9 cellular contexts compared by ENCODE assay signal in genomic region chr2:212536385-212537310, GRCh38. TPM values are rescaled to one million over a fixed set of nuclear protein-coding genes. Genes with fewer than 3 reads are reported as not detected.
DNase-seq lines count a peak whose midpoint lies in the region; ATAC-seq, FAIRE-seq and TF ChIP-seq lines count a peak whose summit lies in the region.
"Had no signal": no experiment of that assay in that cellular context is flagged by ENCODE, and none has a peak within 500 bp of the region (broad histone marks: within the 10 kb centered on the region; RNA-seq: fewer than 3 reads in every experiment).

No MANE protein-coding gene starts in this region.

- ATAC-seq in HG03159 (IDR thresholded peaks at IDR 0.05; ENCODE audit: unreplicated experiment) (no peak), HG03439 (IDR thresholded peaks at IDR 0.05; ENCODE audit: unreplicated experiment) (no peak)

- no peak overlapping the region for H3K56ac ChIP-seq in H1 (replicated peaks; ENCODE audit: insufficient read length, low read depth, low read length)

- TF ChIP-seq CTCF in C4-2B (conservative IDR thresholded peaks at IDR 0.05) = no peak
- TF ChIP-seq CTCF in H1 (IDR thresholded peaks at IDR 0.05; ENCODE audit: control extremely low read depth in 1 of 3, insufficient read depth in 1 of 3, low read depth in 1 of 3, low read length in 3 of 3) = no peak

- peak overlapping the region; percentile 36 for H3K27ac ChIP-seq in C4-2B
- no peak overlapping the region for H3K27ac ChIP-seq in H1 (ENCODE audit: low read depth, low read length)
- no peak overlapping the region for H3K27ac ChIP-seq in muscle layer of colon (ENCODE audit: low read depth, low read length)

- peaks cover 12% of the 10 kb centered on the region for H3K4me1 Mint-ChIP-seq in activated T-helper 2 cell treated with anti-CD3 and anti-CD28 coated beads, Interferon-gamma antibody, Interleukin-2, Interleukin-4, amounts not matched to agents 10 μg/mL and 5 μg/mL and 100 μg/mL, durations not matched to agents 14 hours and 24 hours and 36 hours (ENCODE audit: low read depth)

- 0 out of 2 replicates have a peak overlapping the region, but pooled peaks have one; percentile 20 for H2AFZ ChIP-seq in H1 (ENCODE audit: low read length)

- H3K27me3 ChIP-seq in H1 (replicated peaks in 1 of 4; ENCODE audit: control insufficient read depth in 3 of 4, extremely low read depth in 1 of 4, insufficient read depth in 3 of 4, low read length in 3 of 4) (peaks cover 14 to 39% (median 36%) of the 10 kb centered on the region in 4 experiments), muscle layer of colon (ENCODE audit: control insufficient read depth in 1 of 2, insufficient read depth in 2 of 2, low read length in 2 of 2) (peaks cover 6 to 25% of the 10 kb centered on the region in 2 donors)

- H3K27me3 Mint-ChIP-seq in activated T-helper 2 cell treated with anti-CD3 and anti-CD28 coated beads, Interferon-gamma antibody, Interleukin-2, Interleukin-4, amounts not matched to agents 10 μg/mL and 5 μg/mL and 100 μg/mL, durations not matched to agents 14 hours and 24 hours and 36 hours (ENCODE audit: low read depth) = peaks cover 63% of the 10 kb centered on the region

- H3K36me3 ChIP-seq in H1 (ENCODE audit: control insufficient read depth in 2 of 4, insufficient read depth in 4 of 4, low read length in 3 of 4) = no peaks in the 10 kb centered on the region
- no peaks in the 10 kb centered on the region for H3K36me3 ChIP-seq in muscle layer of colon (ENCODE audit: insufficient read depth, low read length)

- no peaks in the 10 kb centered on the region for H3K36me3 Mint-ChIP-seq in activated T-helper 2 cell treated with anti-CD3 and anti-CD28 coated beads, Interferon-gamma antibody, Interleukin-2, Interleukin-4, amounts not matched to agents 10 μg/mL and 5 μg/mL and 100 μg/mL, durations not matched to agents 14 hours and 24 hours and 36 hours (ENCODE audit: low read depth)

- DNase-seq in NCI-H146 (lab: John Stamatoyannopoulos, UW) (peak; percentile 54), H1 (ENCODE audit: low read depth in 1 of 2, low spot score in 2 of 2) (peak in 1 of 2 experiments; percentile 59), NCI-H2029 treated with DMSO at 0.1 percent for 48 hours (lab: John Stamatoyannopoulos, UW) (no peak)
- no peak for DNase-seq in activated T-helper 2 cell treated with anti-CD3 and anti-CD28 coated beads, Interferon-gamma antibody, Interleukin-2, Interleukin-4, amounts not matched to agents 10 μg/mL and 5 μg/mL and 100 μg/mL, durations not matched to agents 14 hours and 24 hours and 36 hours (ENCODE audit: low spot score)

- peaks cover 26% of the 10 kb centered on the region; the same call in 1 of the 2 replicates for H3K23me2 ChIP-seq in H1 (ENCODE audit: low read depth, low read length)

- H3K14ac ChIP-seq in H1 (ENCODE audit: insufficient read length) = no peak overlapping the region

- H3K9me3 ChIP-seq in H1 (ENCODE audit: insufficient read depth in 2 of 2, low read depth in 1 of 2, low read length in 1 of 2) = no peaks in the 10 kb centered on the region
- no peaks in the 10 kb centered on the region for H3K9me3 ChIP-seq in muscle layer of colon (ENCODE audit: low read length)

- FAIRE-seq in H1 (lab: Jason Lieb, UNC) = no peak

- no peak overlapping the region for H2BK120ac ChIP-seq in H1 (replicated peaks; ENCODE audit: low read depth, low read length)

- H3K9ac ChIP-seq in H1 (replicated peaks in 1 of 4; ENCODE audit: extremely low read depth in 1 of 4, low read depth in 3 of 4, low read length in 3 of 4) = no peak overlapping the region
- no peak overlapping the region for H3K9ac ChIP-seq in muscle layer of colon (ENCODE audit: low read length)

- no peak overlapping the region for H3K4me3 Mint-ChIP-seq in activated T-helper 2 cell treated with anti-CD3 and anti-CD28 coated beads, Interferon-gamma antibody, Interleukin-2, Interleukin-4, amounts not matched to agents 10 μg/mL and 5 μg/mL and 100 μg/mL, durations not matched to agents 14 hours and 24 hours and 36 hours (ENCODE audit: low read depth)
- H3K4me3 Mint-ChIP-seq: activated naive CD4-positive, alpha-beta T cell treated with anti-CD3 and anti-CD28 coated beads, Interleukin-2, amount 50 U/mL, for 24 hours had no signal

- no peak overlapping the region for H3K27ac Mint-ChIP-seq in activated T-helper 2 cell treated with anti-CD3 and anti-CD28 coated beads, Interferon-gamma antibody, Interleukin-2, Interleukin-4, amounts not matched to agents 10 μg/mL and 5 μg/mL and 100 μg/mL, durations not matched to agents 14 hours and 24 hours and 36 hours
- H3K27ac Mint-ChIP-seq: activated naive CD4-positive, alpha-beta T cell treated with anti-CD3 and anti-CD28 coated beads, Interleukin-2, amount 50 U/mL, for 24 hours had no signal

- H4K91ac ChIP-seq in H1 (replicated peaks; ENCODE audit: insufficient read length, low read length) = no peak overlapping the region

- no peak overlapping the region for H3K23ac ChIP-seq in H1 (ENCODE audit: insufficient read length)

- H3K79me1 ChIP-seq in H1 (ENCODE audit: low read depth, low read length) = no peaks in the 10 kb centered on the region

- H3K4me3 ChIP-seq in H1 (ENCODE audit: extremely low read depth in 1 of 4, insufficient read depth in 2 of 4, low read depth in 3 of 4, low read length in 4 of 4) (peak overlapping the region; percentile 62 to 79 (median 70); a peak in 7 of 8 replicates), muscle layer of colon (ENCODE audit: low read depth in 1 of 2, low read length in 2 of 2) (peak overlapping the region; percentile 58 to 68)

- no peak overlapping the region for H2BK12ac ChIP-seq in H1 (ENCODE audit: low read depth, low read length)

- H3K4me2 ChIP-seq in H1 (ENCODE audit: insufficient read depth in 1 of 2, low read depth in 2 of 2, low read length in 2 of 2) = peak overlapping the region; percentile 96 to 98

- CTCF ChIA-PET in H1 (lab: Charles Lee; ENCODE audit: partially characterized antibody) = interaction anchor here (0.6 to 1.5 kb wide), 7 partner anchors 10 to 1829 kb away, joined by 3 to 4 read pairs (median 3); no protein-coding TSS in a partner anchor

- intact Hi-C loops in activated T-helper 2 cell treated with anti-CD3 and anti-CD28 coated beads, Interferon-gamma antibody, Interleukin-2, Interleukin-4, amounts not matched to agents 10 μg/mL and 5 μg/mL and 100 μg/mL, durations not matched to agents 14 hours and 24 hours and 36 hours (cut with micrococcal nuclease) = no loop called here

- no peak overlapping the region for H2BK5ac ChIP-seq in H1 (ENCODE audit: low read depth, low read length)

- TF ChIP-seq POLR2A in H1 (IDR thresholded peaks at IDR 0.05; ENCODE audit: control extremely low read depth in 1 of 2, low read depth in 2 of 2, low read length in 2 of 2) = no peak

- H3K79me2 ChIP-seq in H1 (ENCODE audit: control insufficient read depth in 1 of 2, insufficient read depth in 2 of 2, low read length in 2 of 2) = no peaks in the 10 kb centered on the region

- no peak for TF ChIP-seq EP300 in H1 (IDR thresholded peaks at IDR 0.05; ENCODE audit: borderline replicate concordance in 1 of 2, low read depth in 2 of 2, low read length in 2 of 2)

- no peak overlapping the region for H2AK5ac ChIP-seq in H1 (ENCODE audit: low read depth, low read length)

- POLR2A ChIA-PET in H1 (lab: Charles Lee; ENCODE audit: partially characterized antibody) = interaction anchor here (0.9 kb wide), 1 partner anchor 13 kb away, joined by 3 read pairs; no protein-coding TSS in a partner anchor

- H4K20me1 ChIP-seq in H1 (replicated peaks in 1 of 2; ENCODE audit: control insufficient read depth in 1 of 2, insufficient read depth in 2 of 2, low read length in 2 of 2) = peaks cover 2% of the 10 kb centered on the region in 2 experiments

- no peak overlapping the region for H2BK20ac ChIP-seq in H1 (ENCODE audit: low read length)

- 2% methylated on average over 53 of the region's 53 CpGs; no CpG with 5 or more reads in 1 of the 2 experiments for WGBS in H1 (ENCODE audit: extremely low coverage in 1 of 2, insufficient coverage in 1 of 2, insufficient read length in 1 of 2, insufficient replicate concordance in 2 of 2, low coverage in 1 of 2, low lambda C conversion rate in 2 of 2, missing lambda C conversion rate in 1 of 2), 2 experiments

- H4K8ac ChIP-seq in H1 (ENCODE audit: extremely low read depth, insufficient read depth, low read length) = no peak overlapping the region

- H3K4me1 ChIP-seq in H1 (replicated peaks in 1 of 4; ENCODE audit: control insufficient read depth in 3 of 4, insufficient read depth in 4 of 4, low read length in 3 of 4) (peaks cover 2 to 6% (median 3%) of the 10 kb centered on the region in 4 experiments; a peak in 4 of 7 replicates), muscle layer of colon (ENCODE audit: insufficient read depth, low read length) (no peaks in the 10 kb centered on the region)

- H3K4ac ChIP-seq in H1 (replicated peaks; ENCODE audit: insufficient read length, low read depth, low read length) = no peak overlapping the region

- H3K9me3 Mint-ChIP-seq in activated T-helper 2 cell treated with anti-CD3 and anti-CD28 coated beads, Interferon-gamma antibody, Interleukin-2, Interleukin-4, amounts not matched to agents 10 μg/mL and 5 μg/mL and 100 μg/mL, durations not matched to agents 14 hours and 24 hours and 36 hours = no peaks in the 10 kb centered on the region
- H3K9me3 Mint-ChIP-seq: activated naive CD4-positive, alpha-beta T cell treated with anti-CD3 and anti-CD28 coated beads, Interleukin-2, amount 50 U/mL, for 24 hours had no signal

- H3K18ac ChIP-seq in H1 (ENCODE audit: extremely low read depth, low read length) = no peak overlapping the region

- H4K5ac ChIP-seq in H1 (ENCODE audit: insufficient read length, low read depth, low read length) = no peak overlapping the region

- H2BK15ac ChIP-seq in H1 (ENCODE audit: low read length) = no peak overlapping the region

- no peak; a peak in 1 of 4 replicates for TF ChIP-seq RAD21 in H1 (IDR thresholded peaks at IDR 0.05 in 1 of 2, conservative IDR thresholded peaks at IDR 0.05 in 1 of 2; ENCODE audit: low read depth in 2 of 2, low read length in 2 of 2)

TF ChIP-seq in H1, 55 proteins besides CTCF, POLR2A, EP300 and RAD21 (continues in another document):
- TF ChIP-seq GTF2F1 (IDR thresholded peaks at IDR 0.05; ENCODE audit: borderline replicate concordance, low read depth, low read length) (no peak), FOSL1 (IDR thresholded peaks at IDR 0.05; ENCODE audit: insufficient read depth, low read depth, low read length) (no peak)

RNA-seq across cellular contexts. Expression of gene ERBB4, which starts 2.0 kb away (rescaled TPM):
- 0.34 and 0.69 TPM in 2 replicates for total RNA-seq in H1 (2021; fragmentation: NEBNext Ultra II Directional; extraction: Animal tissue kit (Norgen Biotek cat#: 25700))
- 0.13 and 1.3 TPM in 2 replicates for polyA plus RNA-seq in H1 (2011; rRNA removed)
- 0.12 TPM for polyA plus RNA-seq in H1 (2011; cell fraction: cytosol; rRNA removed)
- polyA plus RNA-seq in H1 (2011; cell fraction: nucleus; rRNA removed) = 0.46 TPM
- 0.15 to 0.27 TPM (median 0.22 TPM) in 4 replicates for polyA plus RNA-seq in H1 (2012, experiment 1 of 2)
- polyA plus RNA-seq in H1 (2012, experiment 2 of 2) = not detected
- polyA plus RNA-seq in H1 (2013, experiment 1 of 2) = 0.16 TPM
- 0.17 TPM for polyA plus RNA-seq in H1 (2013, experiment 2 of 2)
- polyA minus RNA-seq in H1 (2011; rRNA and poly(A)+ RNA removed) = 4.3 and 5.1 TPM in 2 replicates
- 0.73 TPM for polyA minus RNA-seq in H1 (2011; cell fraction: cytosol; rRNA and poly(A)+ RNA removed)
- 9.4 TPM for polyA minus RNA-seq in H1 (2011; cell fraction: nucleus; rRNA and poly(A)+ RNA removed)
- total RNA-seq in activated T-helper 2 cell treated with anti-CD3 and anti-CD28 coated beads, Interferon-gamma antibody, Interleukin-2, Interleukin-4, amounts not matched to agents 10 μg/mL and 5 μg/mL and 100 μg/mL, durations not matched to agents 14 hours and 24 hours and 36 hours = not detected in 2 replicates
